ENCODE assay signal across 19 cellular contexts in the genomic region with DNA sequence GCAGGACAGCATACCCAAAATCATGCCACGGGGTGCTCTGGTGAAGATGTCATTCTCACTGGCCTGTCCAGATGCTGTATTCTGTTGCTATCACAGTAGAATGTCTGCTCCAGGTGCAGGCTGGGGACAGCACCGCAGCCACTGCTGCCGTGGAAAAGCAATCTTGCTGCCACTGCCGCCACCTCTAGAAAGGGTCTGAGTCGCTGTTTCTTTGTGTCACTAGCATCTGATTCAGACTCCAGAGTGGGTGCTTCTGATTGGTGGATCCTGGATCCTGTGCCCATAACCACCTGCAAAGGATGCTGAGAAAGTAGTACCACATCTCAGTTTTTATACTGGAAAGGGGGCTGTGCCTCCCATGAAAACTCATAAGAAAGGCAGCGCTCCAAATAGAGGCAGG. TPM values are rescaled to one million over a fixed set of nuclear protein-coding genes. Genes with fewer than 3 reads are reported as not detected.
DNase-seq lines count a peak whose midpoint lies in the region; ATAC-seq and TF ChIP-seq lines count a peak whose summit lies in the region.
"Had no signal": no experiment of that assay in that cellular context is flagged by ENCODE, and none has a peak within 500 bp of the region (broad histone marks: within the 10 kb centered on the region; RNA-seq: fewer than 3 reads in every experiment).

No MANE protein-coding gene starts in this region.

- no peak overlapping the region for H3K27ac ChIP-seq in neural progenitor cell
- H3K27ac ChIP-seq in coronary artery = no peak overlapping the region
- H3K27ac ChIP-seq: GM23248 had no signal

- no peak overlapping the region for H2AFZ ChIP-seq in neural progenitor cell (replicated peaks)
- H2AFZ ChIP-seq: GM23248 had no signal

- no peak overlapping the region for H3K9ac ChIP-seq in neural progenitor cell
- H3K9ac ChIP-seq: GM23248 had no signal

- TF ChIP-seq CTCF in neural progenitor cell (IDR thresholded peaks at IDR 0.05) = no peak
- TF ChIP-seq CTCF in coronary artery (IDR thresholded peaks at IDR 0.05) = no peak

- H3K36me3 ChIP-seq in neural progenitor cell = no peaks in the 10 kb centered on the region

- CTCF ChIA-PET in activated naive CD4-positive, alpha-beta T cell treated with anti-CD3 and anti-CD28 coated beads for 36 hours (lab: Charles Lee) = interaction anchor here (0.8 to 1.7 kb wide), 3 partner anchors 83 to 383 kb away, joined by 3 to 5 read pairs (median 4); no protein-coding TSS in a partner anchor
- CTCF ChIA-PET in activated naive CD4-positive, alpha-beta T cell treated with anti-CD3 and anti-CD28 coated beads, Interleukin-2, amount 10 ng/mL, durations not matched to agents 7 days and 5 days (lab: Charles Lee) = interaction anchor here (1.5 kb wide), 1 partner anchor 88 kb away, joined by 5 read pairs; no protein-coding TSS in a partner anchor

- peaks cover 33% of the 10 kb centered on the region for H3K4me1 Mint-ChIP-seq in activated naive CD4-positive, alpha-beta T cell treated with anti-CD3 and anti-CD28 coated beads for 36 hours (ENCODE audit: low read depth)
- no peaks in the 10 kb centered on the region for H3K4me1 Mint-ChIP-seq in activated naive CD4-positive, alpha-beta T cell treated with anti-CD3 and anti-CD28 coated beads, Interleukin-2, amount 10 ng/mL, durations not matched to agents 7 days and 5 days
- H3K4me1 Mint-ChIP-seq in activated T-helper 17 cell treated with anti-CD3 and anti-CD28 coated beads, Interleukin-2, amount 50 U/mL, for 72 hours = peaks cover 32% of the 10 kb centered on the region
- H3K4me1 Mint-ChIP-seq in neural progenitor cell = peaks cover 7% of the 10 kb centered on the region

- H4K20me1 ChIP-seq in neural progenitor cell (ENCODE audit: low read depth) = no peaks in the 10 kb centered on the region

- H3K4me1 ChIP-seq in neural progenitor cell = no peaks in the 10 kb centered on the region

- no peak overlapping the region for H3K27ac Mint-ChIP-seq in activated naive CD4-positive, alpha-beta T cell treated with anti-CD3 and anti-CD28 coated beads for 36 hours
- no peak overlapping the region for H3K27ac Mint-ChIP-seq in activated naive CD4-positive, alpha-beta T cell treated with anti-CD3 and anti-CD28 coated beads, Interleukin-2, amount 10 ng/mL, durations not matched to agents 7 days and 5 days
- peak overlapping the region; percentile 68 for H3K27ac Mint-ChIP-seq in activated T-helper 17 cell treated with anti-CD3 and anti-CD28 coated beads, Interleukin-2, amount 50 U/mL, for 72 hours
- peak overlapping the region; percentile 17 for H3K27ac Mint-ChIP-seq in neural progenitor cell
- H3K27ac Mint-ChIP-seq: B cell; CD4-positive, alpha-beta T cell had no signal

- H3K27me3 Mint-ChIP-seq in activated naive CD4-positive, alpha-beta T cell treated with anti-CD3 and anti-CD28 coated beads for 36 hours (ENCODE audit: low read depth) = no peaks in the 10 kb centered on the region
- peaks cover 4% of the 10 kb centered on the region for H3K27me3 Mint-ChIP-seq in activated naive CD4-positive, alpha-beta T cell treated with anti-CD3 and anti-CD28 coated beads, Interleukin-2, amount 10 ng/mL, durations not matched to agents 7 days and 5 days
- no peaks in the 10 kb centered on the region for H3K27me3 Mint-ChIP-seq in activated T-helper 17 cell treated with anti-CD3 and anti-CD28 coated beads, Interleukin-2, amount 50 U/mL, for 72 hours
- H3K27me3 Mint-ChIP-seq in neural progenitor cell (ENCODE audit: insufficient read depth, low read depth) = peaks cover 3% of the 10 kb centered on the region
- H3K27me3 Mint-ChIP-seq: CD4-positive, alpha-beta T cell had no signal

- no peaks in the 10 kb centered on the region for H3K9me3 Mint-ChIP-seq in activated naive CD4-positive, alpha-beta T cell treated with anti-CD3 and anti-CD28 coated beads for 36 hours
- H3K9me3 Mint-ChIP-seq in activated naive CD4-positive, alpha-beta T cell treated with anti-CD3 and anti-CD28 coated beads, Interleukin-2, amount 10 ng/mL, durations not matched to agents 7 days and 5 days = peaks cover 5% of the 10 kb centered on the region
- no peaks in the 10 kb centered on the region for H3K9me3 Mint-ChIP-seq in activated T-helper 17 cell treated with anti-CD3 and anti-CD28 coated beads, Interleukin-2, amount 50 U/mL, for 72 hours
- H3K9me3 Mint-ChIP-seq in neural progenitor cell = no peaks in the 10 kb centered on the region
- H3K9me3 Mint-ChIP-seq: CD4-positive, alpha-beta T cell had no signal

- H3K4me3 ChIP-seq in neural progenitor cell (no peak overlapping the region), coronary artery (no peak overlapping the region)
- H3K4me3 ChIP-seq: GM12878, GM23248 had no signal

- H3K4me3 Mint-ChIP-seq in activated naive CD4-positive, alpha-beta T cell treated with anti-CD3 and anti-CD28 coated beads for 36 hours = no peak overlapping the region
- no peak overlapping the region for H3K4me3 Mint-ChIP-seq in activated naive CD4-positive, alpha-beta T cell treated with anti-CD3 and anti-CD28 coated beads, Interleukin-2, amount 10 ng/mL, durations not matched to agents 7 days and 5 days
- H3K4me3 Mint-ChIP-seq in activated T-helper 17 cell treated with anti-CD3 and anti-CD28 coated beads, Interleukin-2, amount 50 U/mL, for 72 hours = peak overlapping the region; percentile 54
- H3K4me3 Mint-ChIP-seq in neural progenitor cell = no peak overlapping the region
- H3K4me3 Mint-ChIP-seq: B cell; CD4-positive, alpha-beta T cell had no signal

- H3K9me3 ChIP-seq in neural progenitor cell (ENCODE audit: low read depth) = no peaks in the 10 kb centered on the region

- H3F3A ChIP-seq in neural progenitor cell (ENCODE audit: low read depth) = no peaks in the 10 kb centered on the region

- DNase-seq in activated CD4-positive, alpha-beta T cell treated with anti-CD3 and anti-CD28 coated beads for 48 hours = peak; percentile 60
- DNase-seq in activated CD4-positive, alpha-beta T cell treated with anti-CD3 and anti-CD28 coated beads for 1 hour = no peak
- peak; percentile 36 for DNase-seq in activated naive CD4-positive, alpha-beta T cell treated with anti-CD3 and anti-CD28 coated beads for 36 hours
- DNase-seq in activated naive CD4-positive, alpha-beta T cell treated with anti-CD3 and anti-CD28 coated beads, Interleukin-2, amount 10 ng/mL, durations not matched to agents 7 days and 5 days = no peak
- DNase-seq in neural progenitor cell (ENCODE audit: low spot score) = no peak
- no peak for DNase-seq in coronary artery (ENCODE audit: low spot score)
- DNase-seq in midbrain (lab: John Stamatoyannopoulos, UW) = no peak
- DNase-seq: ACHN; C1 segment of cervical spinal cord; Calu3; CD4-positive, alpha-beta T cell; DMS 273 treated with DMSO at 0.1 percent for 48 hours; GM23248 had no signal

- H3K79me2 ChIP-seq in neural progenitor cell (ENCODE audit: low read depth) = no peaks in the 10 kb centered on the region

- H3K27me3 ChIP-seq in neural progenitor cell = no peaks in the 10 kb centered on the region

- peaks cover 3% of the 10 kb centered on the region for H3K36me3 Mint-ChIP-seq in activated naive CD4-positive, alpha-beta T cell treated with anti-CD3 and anti-CD28 coated beads for 36 hours (ENCODE audit: low read depth)
- H3K36me3 Mint-ChIP-seq in activated naive CD4-positive, alpha-beta T cell treated with anti-CD3 and anti-CD28 coated beads, Interleukin-2, amount 10 ng/mL, durations not matched to agents 7 days and 5 days = no peaks in the 10 kb centered on the region
- H3K36me3 Mint-ChIP-seq in activated T-helper 17 cell treated with anti-CD3 and anti-CD28 coated beads, Interleukin-2, amount 50 U/mL, for 72 hours (ENCODE audit: low read depth) = no peaks in the 10 kb centered on the region
- no peaks in the 10 kb centered on the region for H3K36me3 Mint-ChIP-seq in neural progenitor cell

- H3K4me2 ChIP-seq in neural progenitor cell = no peak overlapping the region

- peak; percentile 53 for ATAC-seq in activated T-helper 17 cell treated with anti-CD3 and anti-CD28 coated beads, Interleukin-2, amount 50 U/mL, for 72 hours (replicated peaks)
- ATAC-seq: GM12878, HCT116 had no signal

- intact Hi-C loops in activated naive CD4-positive, alpha-beta T cell treated with anti-CD3 and anti-CD28 coated beads for 36 hours (cut with micrococcal nuclease) = no loop called here

RNA-seq across cellular contexts. Expression of a gene that starts 45.3 kb away (rescaled TPM):
- 10 to 100 TPM; 65.2 to 69.7 TPM for total RNA-seq in activated naive CD4-positive, alpha-beta T cell treated with anti-CD3 and anti-CD28 coated beads for 36 hours
- total RNA-seq in activated T-helper 17 cell treated with anti-CD3 and anti-CD28 coated beads, Interleukin-2, amount 50 U/mL, for 72 hours = 100 to 1,000 TPM; 282 to 334 TPM
- total RNA-seq in neural progenitor cell (ENCODE audit: low replicate concordance) = not detected in 2 replicates
- total RNA-seq: A172, Calu3, Daoy, GM12878, GM23248 had no signal

Comparison
In these comparisons a context has a peak if more than half of its experiments do, and no peak if none do; other contexts are left out.
1. DNase-seq: peak in activated CD4-positive, alpha-beta T cell treated with anti-CD3 and anti-CD28 coated beads for 48 hours (single experiment) and activated naive CD4-positive, alpha-beta T cell treated with anti-CD3 and anti-CD28 coated beads for 36 hours (single experiment); none in activated CD4-positive, alpha-beta T cell treated with anti-CD3 and anti-CD28 coated beads for 1 hour (single experiment), activated naive CD4-positive, alpha-beta T cell treated with anti-CD3 and anti-CD28 coated beads, Interleukin-2, amount 10 ng/mL, durations not matched to agents 7 days and 5 days (single experiment), neural progenitor cell (single experiment), coronary artery (single experiment) and midbrain (single experiment).
2. H3K27ac Mint-ChIP-seq: peak in activated T-helper 17 cell treated with anti-CD3 and anti-CD28 coated beads, Interleukin-2, amount 50 U/mL, for 72 hours (single experiment) and neural progenitor cell (single experiment); none in activated naive CD4-positive, alpha-beta T cell treated with anti-CD3 and anti-CD28 coated beads for 36 hours (single experiment) and activated naive CD4-positive, alpha-beta T cell treated with anti-CD3 and anti-CD28 coated beads, Interleukin-2, amount 10 ng/mL, durations not matched to agents 7 days and 5 days (single experiment).
3. RNA of a gene that starts 45.3 kb away (total RNA-seq): 282 to 334 TPM in activated T-helper 17 cell treated with anti-CD3 and anti-CD28 coated beads, Interleukin-2, amount 50 U/mL, for 72 hours and 65.2 to 69.7 TPM in activated naive CD4-positive, alpha-beta T cell treated with anti-CD3 and anti-CD28 coated beads for 36 hours; not detected in neural progenitor cell; every median in the first group is over 10 times any median in the second.